In genomic region chr3:142888099-142888483, GRCh38 we compare ENCODE assay signal across 8 cellular contexts. TPM values are rescaled to one million over a fixed set of nuclear protein-coding genes. Genes with fewer than 3 reads are reported as not detected.
DNase-seq lines count a peak whose midpoint lies in the region; ATAC-seq and TF ChIP-seq lines count a peak whose summit lies in the region.

No MANE protein-coding gene starts in this region.

- H3K79me1 ChIP-seq in trophoblast cell (ENCODE audit: low read length): peaks cover 2% of the 10 kb centered on the region

- H3K27me3 ChIP-seq in Loucy (ENCODE audit: insufficient read depth, low read length, poor library complexity, severe bottlenecking): peaks cover 5% of the 10 kb centered on the region
- H3K27me3 ChIP-seq in trophoblast cell (ENCODE audit: insufficient read depth, low read length): no peaks in the 10 kb centered on the region

- no peak overlapping the region for H2BK5ac ChIP-seq in trophoblast cell (ENCODE audit: low read depth, low read length, poor library complexity)

- no peaks in the 10 kb centered on the region for H3F3A ChIP-seq in Loucy (ENCODE audit: low read depth)

- TF ChIP-seq CTCF in Loucy (conservative IDR thresholded peaks at IDR 0.05; ENCODE audit: low read length) (peak; percentile 23; the same call in 1 of the 2 replicates), VCaP (conservative IDR thresholded peaks at IDR 0.05) (peak; percentile 19; the same call in 1 of the 2 replicates)

- H3K4ac ChIP-seq in trophoblast cell (ENCODE audit: low read depth, low read length): no peak overlapping the region

- no peak overlapping the region for H2AK5ac ChIP-seq in trophoblast cell (ENCODE audit: low read length)

- H3K23ac ChIP-seq in trophoblast cell (ENCODE audit: low read length): no peak overlapping the region

- WGBS in trophoblast cell (ENCODE audit: extremely low coverage, insufficient coverage, insufficient read length): no CpG with 5 or more reads among the region's 14 CpGs

- no peak overlapping the region for H3K18ac ChIP-seq in trophoblast cell (ENCODE audit: low read length)

- H4K91ac ChIP-seq in trophoblast cell (ENCODE audit: low read depth, low read length): no peak overlapping the region

- peak overlapping the region; percentile 53; the same call in 1 of the 2 replicates for H3K27ac ChIP-seq in VCaP
- no peak overlapping the region for H3K27ac ChIP-seq in trophoblast cell (ENCODE audit: low read depth, low read length)

- peak overlapping the region; percentile 85 for H2AFZ ChIP-seq in Loucy (ENCODE audit: low read length)
- H2AFZ ChIP-seq in trophoblast cell (ENCODE audit: insufficient read depth, low read length, poor library complexity): peak overlapping the region; percentile 47

- no peak overlapping the region for H2BK12ac ChIP-seq in trophoblast cell (ENCODE audit: low read length)

- H3K4me1 ChIP-seq in ES-I3 (ENCODE audit: insufficient read depth, low read length): no peaks in the 10 kb centered on the region
- H3K4me1 ChIP-seq in Loucy (ENCODE audit: insufficient read depth, low read length, poor library complexity, severe bottlenecking): peaks cover 3% of the 10 kb centered on the region
- peaks cover 6 to 8% of the 10 kb centered on the region in 2 experiments for H3K4me1 ChIP-seq in trophoblast cell (ENCODE audit: control insufficient read depth in 1 of 2, insufficient read depth in 2 of 2, low read length in 2 of 2)

- H3K14ac ChIP-seq in trophoblast cell (ENCODE audit: low read length): no peak overlapping the region

- ATAC-seq in Right ventricle myocardium superior (ENCODE audit: poor library complexity) (peak; percentile 70), HG03196 (IDR thresholded peaks at IDR 0.05; ENCODE audit: unreplicated experiment) (no peak), HG02571 (IDR thresholded peaks at IDR 0.05; ENCODE audit: unreplicated experiment) (no peak)

- no peak overlapping the region for H4K8ac ChIP-seq in trophoblast cell (ENCODE audit: low read depth, low read length)

- H3K4me2 ChIP-seq in Loucy (ENCODE audit: low read depth, low read length, poor library complexity, severe bottlenecking) (peak overlapping the region; percentile 69), trophoblast cell (ENCODE audit: low read length) (peak overlapping the region; percentile 99)

- no peak overlapping the region for H2BK120ac ChIP-seq in trophoblast cell (ENCODE audit: insufficient read depth, low read length, poor library complexity)

- no peaks in the 10 kb centered on the region for H4K20me1 ChIP-seq in Loucy (ENCODE audit: insufficient read depth, low read length, poor library complexity, severe bottlenecking)

- intact Hi-C loops in Right ventricle myocardium superior (cut with DNase I): no loop called here

- H3K36me3 ChIP-seq in ES-I3 (ENCODE audit: insufficient read depth, low read length): no peaks in the 10 kb centered on the region
- no peaks in the 10 kb centered on the region for H3K36me3 ChIP-seq in Loucy (ENCODE audit: insufficient read depth, low read length)
- no peaks in the 10 kb centered on the region for H3K36me3 ChIP-seq in trophoblast cell (ENCODE audit: control insufficient read depth in 1 of 2, insufficient read depth in 2 of 2, low read length in 2 of 2)

- H3K9me3 ChIP-seq in ES-I3 (ENCODE audit: control insufficient read depth, insufficient read depth, low read length): no peaks in the 10 kb centered on the region
- no peaks in the 10 kb centered on the region for H3K9me3 ChIP-seq in Loucy (ENCODE audit: insufficient read depth, low read depth, low read length)
- H3K9me3 ChIP-seq in trophoblast cell (ENCODE audit: insufficient read depth, low read depth, low read length): peaks cover 3% of the 10 kb centered on the region

- H3K79me2 ChIP-seq in Loucy (ENCODE audit: insufficient read depth, low read length) (no peaks in the 10 kb centered on the region), trophoblast cell (ENCODE audit: control insufficient read depth, insufficient read depth, low read length, poor library complexity) (no peaks in the 10 kb centered on the region)

- H3K9me2 ChIP-seq in Loucy (replicated peaks; ENCODE audit: low read depth, low read length): no peaks in the 10 kb centered on the region

- H3K9ac ChIP-seq in ES-I3 (ENCODE audit: low read depth, low read length): peak overlapping the region; percentile 92; the same call in 1 of the 2 replicates
- peak overlapping the region; percentile 34 for H3K9ac ChIP-seq in Loucy (ENCODE audit: low read depth, low read length, poor library complexity, severe bottlenecking)
- H3K9ac ChIP-seq in trophoblast cell (ENCODE audit: low read length): peak overlapping the region; percentile 49

- DNase-seq in Right ventricle myocardium superior (peak; percentile 64), trophoblast cell (peak in 1 of 2 donors; percentile 37), MV-4-11 (lab: John Stamatoyannopoulos, UW) (no peak)

- H4K12ac ChIP-seq in trophoblast cell (ENCODE audit: low read depth, low read length): no peak overlapping the region

- H3K4me3 ChIP-seq in Loucy (ENCODE audit: low read length, poor library complexity, severe bottlenecking) (peak overlapping the region; percentile 70), trophoblast cell (ENCODE audit: low read depth, low read length) (peak overlapping the region; percentile 79)

RNA-seq across cellular contexts. Expression of gene PCOLCE2, which starts 0.8 kb away (rescaled TPM):
- 52.7 TPM for total RNA-seq in Right ventricle myocardium superior
- 1.5 and 2.2 TPM in 2 replicates for polyA plus RNA-seq in trophoblast cell (2013)

Comparison
In these comparisons a context has a peak if more than half of its experiments do, and no peak if none do; other contexts are left out.
1. H3K9ac ChIP-seq: peak in every context shown above with its lines; median percentile 92 in ES-I3; 49 in trophoblast cell; 34 in Loucy.